In the genomic region with DNA sequence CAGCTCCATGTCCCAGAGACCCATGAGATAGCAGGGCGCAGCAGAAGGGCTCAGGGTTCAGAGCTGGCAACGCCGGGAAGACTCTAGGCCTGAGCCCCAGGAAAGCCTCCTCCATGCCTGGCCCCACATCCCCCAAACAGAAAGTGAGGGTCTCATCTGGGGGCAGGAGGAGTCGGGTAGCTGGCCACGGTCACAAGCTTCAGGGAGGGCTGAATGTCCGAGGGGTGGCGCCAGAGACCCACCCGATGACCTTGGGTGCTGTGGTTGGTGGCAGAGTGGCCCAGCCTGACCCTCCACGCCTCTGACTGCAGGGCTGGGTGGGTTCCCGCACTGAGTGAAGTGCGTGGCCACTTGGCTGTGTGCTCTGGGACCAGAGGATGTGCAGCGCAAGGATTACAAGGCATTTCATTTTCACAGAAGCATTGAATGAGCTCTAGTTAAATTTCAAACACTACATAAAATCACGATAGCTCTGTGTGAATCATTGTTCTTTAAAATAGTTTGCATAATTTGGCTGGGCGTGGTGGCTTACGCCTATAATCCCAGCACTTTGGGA, we compare ENCODE assay signal across 7 cellular contexts. TPM values are rescaled to one million over a fixed set of nuclear protein-coding genes. Genes with fewer than 3 reads are reported as not detected.
DNase-seq lines count a peak whose midpoint lies in the region; ATAC-seq, FAIRE-seq and TF ChIP-seq lines count a peak whose summit lies in the region.

No MANE protein-coding gene starts in this region.

- H3K36me3 Mint-ChIP-seq in astrocyte (ENCODE audit: low read depth, unreplicated experiment) (no peaks in the 10 kb centered on the region), immature natural killer cell (no peaks in the 10 kb centered on the region)

- H3K27ac ChIP-seq in astrocyte (ENCODE audit: low read depth, low read length) (no peak overlapping the region), substantia nigra (ENCODE audit: low read depth, low read length, poor library complexity, severe bottlenecking) (peak overlapping the region; percentile 61)

- peaks cover 13% of the 10 kb centered on the region for H3K79me2 ChIP-seq in astrocyte (ENCODE audit: insufficient read depth, low read length)

- H3K4me2 ChIP-seq in astrocyte (ENCODE audit: low read length) = peak overlapping the region; percentile 29

- no peak overlapping the region for H3K27ac Mint-ChIP-seq in astrocyte (ENCODE audit: unreplicated experiment)
- H3K27ac Mint-ChIP-seq in immature natural killer cell = peak overlapping the region; percentile 77 to 89 (median 84)

- no peak for TF ChIP-seq EP300 in Ishikawa (IDR thresholded peaks at IDR 0.05; ENCODE audit: borderline replicate concordance)

- H3K9me3 Mint-ChIP-seq in astrocyte (ENCODE audit: unreplicated experiment) (no peaks in the 10 kb centered on the region), immature natural killer cell (no peaks in the 10 kb centered on the region)

- TF ChIP-seq CTCF in astrocyte (IDR thresholded peaks at IDR 0.05; ENCODE audit: insufficient read depth, low read depth, low read length) = peak; percentile 9

- H3K4me3 Mint-ChIP-seq in astrocyte (ENCODE audit: unreplicated experiment) (peak overlapping the region; percentile 20), immature natural killer cell (peak overlapping the region; percentile 71 to 89 (median 78))

- no peaks in the 10 kb centered on the region for H3K9me3 ChIP-seq in astrocyte (ENCODE audit: insufficient read depth, low read depth, low read length)

- no peaks in the 10 kb centered on the region for H3K36me3 ChIP-seq in astrocyte (ENCODE audit: insufficient read depth, low read length)

- FAIRE-seq in astrocyte (lab: Jason Lieb, UNC) = no peak

- TF ChIP-seq RAD21 in Ishikawa (IDR thresholded peaks at IDR 0.05; ENCODE audit: low read depth) = peak; percentile 82

- H2AFZ ChIP-seq in astrocyte (ENCODE audit: low read depth, low read length) = no peak overlapping the region

- no peak overlapping the region for H3K4me3 ChIP-seq in astrocyte (ENCODE audit: insufficient read depth, low read depth, low read length)

- peaks cover 11% of the 10 kb centered on the region for H4K20me1 ChIP-seq in astrocyte (ENCODE audit: insufficient read depth, low read length)

- H3K27me3 Mint-ChIP-seq in astrocyte (ENCODE audit: low read depth, unreplicated experiment) (no peaks in the 10 kb centered on the region), immature natural killer cell (ENCODE audit: low read depth in 3 of 3) (peaks cover 6 to 9% (median 8%) of the 10 kb centered on the region in 3 donors)

- peaks cover 12% of the 10 kb centered on the region for H3K4me1 ChIP-seq in astrocyte (ENCODE audit: insufficient read depth, low read length)

- DNase-seq in EL (peak; percentile 60), astrocyte (ENCODE audit: low read depth) (no peak), immature natural killer cell (peak; percentile 49 to 56 (median 50)), substantia nigra (lab: John Stamatoyannopoulos, UW) (peak in 46 of 49 donors; percentile 34 to 86 (median 64))
- DNase-seq in central memory CD4-positive, alpha-beta T cell = no peak

- no peaks in the 10 kb centered on the region for H3K4me1 Mint-ChIP-seq in astrocyte (ENCODE audit: low read depth, unreplicated experiment)
- H3K4me1 Mint-ChIP-seq in immature natural killer cell = peaks cover 16 to 35% of the 10 kb centered on the region in 2 donors

- no peaks in the 10 kb centered on the region for H3K27me3 ChIP-seq in astrocyte (ENCODE audit: insufficient read depth, low read length)

- no peak overlapping the region for H3K9ac ChIP-seq in astrocyte (ENCODE audit: low read length)

- ATAC-seq in GM18868 (IDR thresholded peaks at IDR 0.05; ENCODE audit: unreplicated experiment) = no peak

TF ChIP-seq in Ishikawa, 13 proteins besides CTCF, POLR2A, EP300 and RAD21:
- TF ChIP-seq TEAD4 (IDR thresholded peaks at IDR 0.05) (peak; percentile 53), CREB1 (IDR thresholded peaks at IDR 0.05; ENCODE audit: low read depth) (no peak), ZBTB7A (IDR thresholded peaks at IDR 0.05; ENCODE audit: low read depth) (peak; percentile 79)

RNA-seq across cellular contexts. Expression of gene C8G, which starts 3.0 kb away (rescaled TPM):
- 0.77 and 1.6 TPM in 2 replicates for total RNA-seq in astrocyte
- polyA plus RNA-seq in immature natural killer cell = 1 to 10 TPM; 1.7 to 5.1 (median 2.1) TPM

RNA-seq across cellular contexts. Expression of gene FBXW5, which starts 3.5 kb away (rescaled TPM):
- total RNA-seq in astrocyte = 67.7 and 70.4 TPM in 2 replicates
- polyA plus RNA-seq in immature natural killer cell = 100 to 1,000 TPM; 120 to 211 (median 120) TPM

RNA-seq across cellular contexts. Expression of gene LCN12, which starts 4.0 kb away (rescaled TPM):
- total RNA-seq in astrocyte = not detected in 2 replicates
- polyA plus RNA-seq in immature natural killer cell = not detected

RNA-seq across cellular contexts. Expression of gene PTGDS, which starts 29.3 kb away (rescaled TPM):
- 5.0 and 5.6 TPM in 2 replicates for total RNA-seq in astrocyte
- polyA plus RNA-seq in immature natural killer cell = 100 to 1,000 TPM in 2 of 3 donors, 10 to 100 TPM in 1; 93.2 to 201 (median 164) TPM

RNA-seq across cellular contexts. Expression of gene LCNL1, which starts 34.8 kb away (rescaled TPM):
- 0.22 and 0.45 TPM in 2 replicates for total RNA-seq in astrocyte
- polyA plus RNA-seq in immature natural killer cell = not detected

Comparison
In these comparisons a context has a peak if more than half of its experiments do, and no peak if none do; other contexts are left out.
1. DNase-seq: peak in EL (single experiment), immature natural killer cell (3 of 3) and substantia nigra (46 of 49); none in astrocyte (single experiment) and central memory CD4-positive, alpha-beta T cell (single experiment).